In genomic region chr15:89799011-89799924, GRCh38 we compare ENCODE assay signal across 1 cellular context.
TF ChIP-seq lines count a peak whose summit lies in the region.

No MANE protein-coding gene starts in this region.

TF ChIP-seq in HepG2, 621 proteins besides CTCF, POLR2A, EP300 and RAD21 (continued from another document):
- TF ChIP-seq ZNF18 (CRISPR knock-in tag; IDR thresholded peaks at IDR 0.05; ENCODE audit: insufficient replicate concordance) (no peak), ZNF740 (CRISPR knock-in tag; IDR thresholded peaks at IDR 0.05) (no peak), ZNF253 (CRISPR knock-in tag; IDR thresholded peaks at IDR 0.05; ENCODE audit: borderline replicate concordance) (no peak), BCL3 (CRISPR knock-in tag; IDR thresholded peaks at IDR 0.05) (no peak), CBX1 (IDR thresholded peaks at IDR 0.05; ENCODE audit: low read depth) (no peak), MEIS1 (CRISPR knock-in tag; IDR thresholded peaks at IDR 0.05; ENCODE audit: borderline replicate concordance) (no peak), ZNF775 (CRISPR knock-in tag; IDR thresholded peaks at IDR 0.05; ENCODE audit: borderline replicate concordance) (no peak), ZNF431 (CRISPR knock-in tag; IDR thresholded peaks at IDR 0.05; ENCODE audit: borderline replicate concordance, low read depth) (no peak), RBM22 (optimal IDR thresholded peaks at IDR 0.05; ENCODE audit: low read length) (no peak)
